22 cellular contexts compared by ENCODE assay signal in genomic region chr19:42095142-42095813, GRCh38. TPM values are rescaled to one million over a fixed set of nuclear protein-coding genes. Genes with fewer than 3 reads are reported as not detected.
DNase-seq lines count a peak whose midpoint lies in the region; ATAC-seq and TF ChIP-seq lines count a peak whose summit lies in the region.
"Had no signal": no experiment of that assay in that cellular context is flagged by ENCODE, and none has a peak within 500 bp of the region (broad histone marks: within the 10 kb centered on the region; RNA-seq: fewer than 3 reads in every experiment).

No MANE protein-coding gene starts in this region.

- H3K4ac ChIP-seq in H9 (ENCODE audit: low read depth, low read length), result no peak overlapping the region

- no peak overlapping the region for H2BK15ac ChIP-seq in H9 (ENCODE audit: low read depth, low read length)

- H3K36me3 Mint-ChIP-seq in H9 (ENCODE audit: insufficient read depth in 1 of 3, low read depth in 3 of 3) (no peaks in the 10 kb centered on the region; a peak in 1 of 7 replicates), nephron progenitor cell (ENCODE audit: low read depth) (no peaks in the 10 kb centered on the region)
- peaks cover 51 to 59% of the 10 kb centered on the region in 2 donors for H3K36me3 Mint-ChIP-seq in stimulated activated naive B cell treated with anti-CD40 and anti-IgM and Interleukin-4, amounts not matched to agents 10 μg/mL and 1 μg/mL and 100 μg/mL, for 72 hours

- H3K27ac ChIP-seq in H9 (ENCODE audit: insufficient read length, low read depth, low read length) (no peak overlapping the region), esophagus muscularis mucosa (replicated peaks in 1 of 4) (peak overlapping the region in 3 of 4 donors; percentile 39 to 77 (median 70))
- H3K27ac ChIP-seq: C4-2B, KMS-11 had no signal

- no peak for TF ChIP-seq CTCF in H9 (conservative IDR thresholded peaks at IDR 0.05)
- no peak for TF ChIP-seq CTCF in esophagus muscularis mucosa (IDR thresholded peaks at IDR 0.05)
- no peak for TF ChIP-seq CTCF in nephron progenitor cell (IDR thresholded peaks at IDR 0.05)

- no peak for TF ChIP-seq POLR2A in esophagus muscularis mucosa (IDR thresholded peaks at IDR 0.05; ENCODE audit: low read depth)

- H3K27me3 ChIP-seq in H9 (ENCODE audit: insufficient read depth, low read length) (no peaks in the 10 kb centered on the region), esophagus muscularis mucosa (peaks cover 0 to 8% (median 2%) of the 10 kb centered on the region in 4 donors)

- H3K9me3 Mint-ChIP-seq in H9 (no peaks in the 10 kb centered on the region), nephron progenitor cell (no peaks in the 10 kb centered on the region)
- H3K9me3 Mint-ChIP-seq in stimulated activated naive B cell treated with anti-CD40 and anti-IgM and Interleukin-4, amounts not matched to agents 10 μg/mL and 1 μg/mL and 100 μg/mL, for 72 hours, result no peaks in the 10 kb centered on the region

- no peak overlapping the region for H2BK5ac ChIP-seq in H9 (ENCODE audit: insufficient read length, low read length)

- H3K27me3 Mint-ChIP-seq in H9 (ENCODE audit: low read depth), result peaks cover 19% of the 10 kb centered on the region
- peaks cover 34% of the 10 kb centered on the region for H3K27me3 Mint-ChIP-seq in nephron progenitor cell (ENCODE audit: low read depth, poor library complexity)
- no peaks in the 10 kb centered on the region for H3K27me3 Mint-ChIP-seq in stimulated activated naive B cell treated with anti-CD40 and anti-IgM and Interleukin-4, amounts not matched to agents 10 μg/mL and 1 μg/mL and 100 μg/mL, for 72 hours

- H4K20me1 ChIP-seq in H9 (ENCODE audit: control insufficient read depth, insufficient read depth, insufficient read length), result no peaks in the 10 kb centered on the region

- H3K18ac ChIP-seq in H9 (ENCODE audit: insufficient read length, low read depth, low read length), result no peak overlapping the region

- no CpG with 5 or more reads among the region's 36 CpGs for WGBS in H9 (ENCODE audit: extremely low coverage, insufficient read length, low lambda C conversion rate)
- 82% methylated on average over 12 of the region's 36 CpGs for WGBS in esophagus muscularis mucosa

- H3K4me1 ChIP-seq in H9 (ENCODE audit: insufficient read depth, low read length) (no peaks in the 10 kb centered on the region; the same call in 1 of the 2 replicates), esophagus muscularis mucosa (peaks cover 11 to 46% (median 42%) of the 10 kb centered on the region in 4 donors)

- no peak overlapping the region for H3K4me2 ChIP-seq in H9 (ENCODE audit: insufficient read depth, insufficient read length, low read length)
- H3K4me2 ChIP-seq: KMS-11, SK-N-SH had no signal

- H3K56ac ChIP-seq in H9 (ENCODE audit: insufficient read length, low read depth, low read length), result no peak overlapping the region

- H3K4me3 ChIP-seq in esophagus muscularis mucosa, result peak overlapping the region; percentile 43 to 54 (median 52)

- no peak overlapping the region for H2AK5ac ChIP-seq in H9 (ENCODE audit: insufficient read length, low read length)

- no peaks in the 10 kb centered on the region for H3K79me2 ChIP-seq in H9 (ENCODE audit: insufficient read depth, low read length)

- H3K14ac ChIP-seq in H9 (ENCODE audit: insufficient read depth, low read length), result no peak overlapping the region

- peak overlapping the region; percentile 52 to 77; a peak in 3 of 5 replicates for H3K4me3 Mint-ChIP-seq in H9
- no peak overlapping the region for H3K4me3 Mint-ChIP-seq in nephron progenitor cell
- H3K4me3 Mint-ChIP-seq in stimulated activated naive B cell treated with anti-CD40 and anti-IgM and Interleukin-4, amounts not matched to agents 10 μg/mL and 1 μg/mL and 100 μg/mL, for 72 hours, result no peak overlapping the region

- H4K91ac ChIP-seq in H9 (ENCODE audit: insufficient read length, low read depth, low read length), result no peak overlapping the region

- intact Hi-C loops in esophagus muscularis mucosa (cut with DNase I), result no loop called here

- no peak overlapping the region for H3T11ph ChIP-seq in H9 (ENCODE audit: low read length)

- H3K23me2 ChIP-seq in H9 (ENCODE audit: insufficient read length, low read depth, low read length, poor library complexity, severe bottlenecking), result no peaks in the 10 kb centered on the region

- no peak overlapping the region for H2BK12ac ChIP-seq in H9 (ENCODE audit: insufficient read length, low read depth, low read length)

- no peak for TF ChIP-seq EP300 in esophagus muscularis mucosa (IDR thresholded peaks at IDR 0.05)

- H3K36me3 ChIP-seq in esophagus muscularis mucosa, result peaks cover 0 to 8% (median 2%) of the 10 kb centered on the region in 4 donors

- no peak overlapping the region for H2AFZ ChIP-seq in H9 (ENCODE audit: low read length)

- no peak for DNase-seq in H9
- no peak for DNase-seq in esophagus muscularis mucosa (ENCODE audit: extremely low spot score)
- DNase-seq in nephron progenitor cell, result no peak
- no peak for DNase-seq in stimulated activated naive B cell treated with anti-CD40 and anti-IgM and Interleukin-4, amounts not matched to agents 10 μg/mL and 1 μg/mL and 100 μg/mL, for 72 hours
- DNase-seq in CD1c-positive myeloid dendritic cell (ENCODE audit: extremely low spot score), result no peak
- no peak for DNase-seq in stimulated activated naive CD8-positive, alpha-beta T cell treated with anti-CD3 and anti-CD28 coated beads, Interleukin-15, Interleukin-2, amounts not matched to agents 100 U/mL and 50 U/mL, for 24 hours
- DNase-seq: ACHN, COR-L47, DMS 273 treated with DMSO at 0.1 percent for 48 hours, DND-41, NCI-H1417 treated with DMSO at 0.1 percent for 48 hours, NCI-H187 treated with DMSO at 0.1 percent for 48 hours, NCI-H226, NCI-H524 treated with DMSO at 0.1 percent for 48 hours, RPMI8226, SHP77 treated with DMSO at 0.1 percent for 48 hours, SK-N-SH had no signal

- no peak for ATAC-seq in stimulated activated naive B cell treated with anti-CD40 and anti-IgM and Interleukin-4, amounts not matched to agents 10 μg/mL and 1 μg/mL and 100 μg/mL, for 72 hours (replicated peaks)
- ATAC-seq in HG02870 (IDR thresholded peaks at IDR 0.05; ENCODE audit: unreplicated experiment), result no peak
- no peak for ATAC-seq in stimulated activated naive CD8-positive, alpha-beta T cell treated with anti-CD3 and anti-CD28 coated beads, Interleukin-15, Interleukin-2, amounts not matched to agents 100 U/mL and 50 U/mL, for 24 hours
- ATAC-seq: HCT116, HepG2 had no signal

- no peak overlapping the region for H3K23ac ChIP-seq in H9 (ENCODE audit: insufficient read length, low read depth, low read length)

- H2BK20ac ChIP-seq in H9 (ENCODE audit: low read depth, low read length, poor library complexity, severe bottlenecking), result no peak overlapping the region

- no peak overlapping the region for H2BK120ac ChIP-seq in H9 (ENCODE audit: low read depth, low read length, poor library complexity, severe bottlenecking)

- no peaks in the 10 kb centered on the region for H3K79me1 ChIP-seq in H9 (ENCODE audit: insufficient read depth, low read depth, low read length, poor library complexity, severe bottlenecking)

- no peak overlapping the region for H4K5ac ChIP-seq in H9 (ENCODE audit: insufficient read length, low read depth, low read length)

- no peak overlapping the region for H3K9ac ChIP-seq in H9 (ENCODE audit: extremely low read depth, insufficient read length, low read length)
- H3K9ac ChIP-seq: KMS-11, SK-N-SH had no signal

- no peak overlapping the region for H4K8ac ChIP-seq in H9 (replicated peaks; ENCODE audit: insufficient read length, low read depth, low read length)

- peaks cover 9 to 35% of the 10 kb centered on the region in 2 experiments for H3K4me1 Mint-ChIP-seq in H9
- H3K4me1 Mint-ChIP-seq in nephron progenitor cell, result peaks cover 32% of the 10 kb centered on the region
- peaks cover 34 to 50% of the 10 kb centered on the region in 2 donors for H3K4me1 Mint-ChIP-seq in stimulated activated naive B cell treated with anti-CD40 and anti-IgM and Interleukin-4, amounts not matched to agents 10 μg/mL and 1 μg/mL and 100 μg/mL, for 72 hours

- no peaks in the 10 kb centered on the region for H3K9me3 ChIP-seq in H9 (ENCODE audit: control insufficient read depth, low read depth, low read length)
- H3K9me3 ChIP-seq in esophagus muscularis mucosa, result no peaks in the 10 kb centered on the region
- H3K9me3 ChIP-seq: SK-N-SH had no signal

- no peak overlapping the region for H3K27ac Mint-ChIP-seq in H9
- peak overlapping the region; percentile 64 for H3K27ac Mint-ChIP-seq in nephron progenitor cell
- peak overlapping the region; percentile 84 for H3K27ac Mint-ChIP-seq in stimulated activated naive B cell treated with anti-CD40 and anti-IgM and Interleukin-4, amounts not matched to agents 10 μg/mL and 1 μg/mL and 100 μg/mL, for 72 hours

RNA-seq across cellular contexts. Expression of gene ZNF574, which starts 19.3 kb away (rescaled TPM):
- 35.6 and 36.3 TPM in 2 replicates for total RNA-seq in H9 (2021)
- 10 to 100 TPM; 15.0 to 28.4 (median 21.7) TPM for total RNA-seq in esophagus muscularis mucosa

RNA-seq across cellular contexts. Expression of gene GRIK5, which starts 25.3 kb away (rescaled TPM):
- total RNA-seq in H9 (2021) (43.1 and 45.0 TPM in 2 replicates), esophagus muscularis mucosa (10 to 100 TPM in 2 of 4 donors, 1 to 10 TPM in 2; 8.6 to 27.6 (median 13.8) TPM)
- total RNA-seq: HepG2 had no signal

RNA-seq across cellular contexts. Expression of gene POU2F2, which starts 37.0 kb away (rescaled TPM):
- total RNA-seq in H9 (2021), result 2.8 and 2.9 TPM in 2 replicates
- 1 to 10 TPM in 3 of 4 donors, under 1 TPM in 1; 0.52 to 2.5 (median 1.5) TPM for total RNA-seq in esophagus muscularis mucosa

Comparison
In these comparisons a context has a peak if more than half of its experiments do, and no peak if none do; other contexts are left out.
1. H3K27ac Mint-ChIP-seq: peak in nephron progenitor cell (single experiment) and stimulated activated naive B cell treated with anti-CD40 and anti-IgM and Interleukin-4, amounts not matched to agents 10 μg/mL and 1 μg/mL and 100 μg/mL, for 72 hours (single experiment); none in H9 (0 of 3).
2. H3K4me3 Mint-ChIP-seq: peak in H9 (2 of 2); none in nephron progenitor cell (single experiment) and stimulated activated naive B cell treated with anti-CD40 and anti-IgM and Interleukin-4, amounts not matched to agents 10 μg/mL and 1 μg/mL and 100 μg/mL, for 72 hours (0 of 2).